8 cellular contexts compared by ENCODE assay signal in the genomic region with DNA sequence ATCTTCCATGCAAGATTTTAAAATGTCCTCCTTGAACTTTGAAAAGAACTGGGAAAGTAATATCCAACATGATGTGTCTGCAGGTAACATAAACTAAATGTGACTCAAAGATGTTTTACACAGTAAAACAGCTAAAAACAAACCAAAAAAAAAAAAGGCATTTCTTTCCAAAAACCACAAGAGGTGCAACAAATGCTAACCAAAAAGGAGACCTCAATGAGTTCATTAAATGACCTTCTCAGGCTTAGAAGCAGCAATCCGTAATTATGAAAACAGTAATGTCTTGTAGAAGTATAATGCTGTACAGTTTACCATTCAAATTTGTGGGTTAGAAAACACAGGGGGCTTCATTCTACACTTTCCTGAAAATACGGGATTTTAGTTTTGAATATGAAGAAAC.
DNase-seq lines count a peak whose midpoint lies in the region; ATAC-seq, FAIRE-seq and TF ChIP-seq lines count a peak whose summit lies in the region.

No MANE protein-coding gene starts in this region.

- peak overlapping the region; percentile 78 to 98 (median 89) for H3K4me2 ChIP-seq in BLaER1 treated with 17β-estradiol and CSF1 and Interleukin-3, amounts not matched to agents 10 nM and 100 nM

- peaks cover 58% of the 10 kb centered on the region for H3K4me1 Mint-ChIP-seq in nephron progenitor cell

- H3K4me1 ChIP-seq in BLaER1 treated with 17β-estradiol and CSF1 and Interleukin-3, amounts not matched to agents 10 nM and 100 nM: peaks cover 44 to 69% (median 54%) of the 10 kb centered on the region in 10 experiments

- peaks cover 12% of the 10 kb centered on the region for H3K36me3 Mint-ChIP-seq in nephron progenitor cell (ENCODE audit: low read depth)

- FAIRE-seq in GM19239 (lab: Jason Lieb, UNC): no peak

- H3K9ac ChIP-seq in BLaER1 treated with 17β-estradiol and CSF1 and Interleukin-3, amounts not matched to agents 10 nM and 100 nM: peak overlapping the region; percentile 93 to 97 (median 94)

- peak overlapping the region; percentile 99 for H3K27ac Mint-ChIP-seq in nephron progenitor cell

- H3K36me3 ChIP-seq in BLaER1 treated with 17β-estradiol and CSF1 and Interleukin-3, amounts not matched to agents 10 nM and 100 nM: peaks cover 6 to 28% (median 15%) of the 10 kb centered on the region in 11 experiments; a peak in 20 of 22 replicates

- no peaks in the 10 kb centered on the region for H3K27me3 Mint-ChIP-seq in nephron progenitor cell (ENCODE audit: low read depth, poor library complexity)

- no peaks in the 10 kb centered on the region for H3K9me3 Mint-ChIP-seq in nephron progenitor cell

- peak; percentile 34 for DNase-seq in NAMALWA (ENCODE audit: low spot score)
- no peak for DNase-seq in choroid plexus epithelial cell (ENCODE audit: low read depth)
- DNase-seq in nephron progenitor cell: no peak
- no peak for DNase-seq in inferior parietal cortex (ENCODE audit: extremely low spot score)
- DNase-seq in GM19239 (ENCODE audit: insufficient read length, low spot score): no peak
- no peak for DNase-seq in stimulated activated CD4-positive, alpha-beta T cell treated with anti-CD3 and anti-CD28 coated beads, Interleukin-2, amount 100 ng/mL, for 24 hours

- H3K4me3 ChIP-seq in BLaER1 treated with 17β-estradiol and CSF1 and Interleukin-3, amounts not matched to agents 10 nM and 100 nM: peak overlapping the region; percentile 78 to 96 (median 86)
- peak overlapping the region; percentile 88 for H3K4me3 ChIP-seq in choroid plexus epithelial cell (ENCODE audit: low read depth, low read length)

- peak overlapping the region; percentile 98 for H3K4me3 Mint-ChIP-seq in nephron progenitor cell

- peaks cover 22 to 60% (median 45%) of the 10 kb centered on the region in 11 experiments; a peak in 21 of 22 replicates for H4K20me1 ChIP-seq in BLaER1 treated with 17β-estradiol and CSF1 and Interleukin-3, amounts not matched to agents 10 nM and 100 nM

- TF ChIP-seq CTCF in choroid plexus epithelial cell (conservative IDR thresholded peaks at IDR 0.05; ENCODE audit: low read depth, low read length): no peak
- no peak for TF ChIP-seq CTCF in nephron progenitor cell (IDR thresholded peaks at IDR 0.05)

- no peak for ATAC-seq in GM21526 (IDR thresholded peaks at IDR 0.05; ENCODE audit: low FRiP score, unreplicated experiment)

- H3K9me3 ChIP-seq in BLaER1 treated with 17β-estradiol and CSF1 and Interleukin-3, amounts not matched to agents 10 nM and 100 nM (replicated peaks in 1 of 11): no peaks in the 10 kb centered on the region

- H3K27ac ChIP-seq in BLaER1 treated with 17β-estradiol and CSF1 and Interleukin-3, amounts not matched to agents 10 nM and 100 nM: peak overlapping the region; percentile 91 to 97 (median 94)

- no peaks in the 10 kb centered on the region for H3K27me3 ChIP-seq in BLaER1 treated with 17β-estradiol and CSF1 and Interleukin-3, amounts not matched to agents 10 nM and 100 nM
